In the genomic region with DNA sequence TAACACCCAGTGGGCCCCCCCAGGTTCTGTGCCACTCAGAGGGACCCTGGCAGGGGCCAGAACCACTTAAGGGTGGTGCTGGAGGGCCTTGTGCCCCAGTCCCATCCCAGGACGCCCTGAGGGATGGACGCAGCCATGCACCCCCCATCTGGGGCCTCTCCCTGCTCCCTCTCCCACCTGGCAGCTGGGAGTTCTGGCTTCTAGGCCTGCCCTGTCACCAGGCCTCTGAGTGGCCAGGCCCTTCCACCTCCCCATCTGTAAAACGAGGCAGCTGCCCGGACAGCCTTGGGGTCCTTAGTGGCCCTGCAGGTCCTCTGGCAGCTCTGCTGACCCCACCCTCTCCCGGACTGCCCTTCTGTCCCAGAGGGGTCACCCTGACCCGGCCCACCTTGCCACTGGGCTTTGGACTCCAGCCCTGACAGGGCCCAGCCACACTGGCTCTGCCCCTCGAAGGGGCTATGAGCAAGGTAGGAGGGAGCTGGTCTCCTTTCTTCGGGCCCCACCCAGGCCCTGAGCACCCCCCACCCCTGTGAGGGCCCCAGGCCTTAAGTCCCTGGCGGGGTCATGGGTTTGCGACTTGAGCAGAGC, we compare ENCODE assay signal across 13 cellular contexts. TPM values are rescaled to one million over a fixed set of nuclear protein-coding genes. Genes with fewer than 3 reads are reported as not detected.
DNase-seq lines count a peak whose midpoint lies in the region; ATAC-seq and TF ChIP-seq lines count a peak whose summit lies in the region.
"Had no signal": no experiment of that assay in that cellular context is flagged by ENCODE, and none has a peak within 500 bp of the region (broad histone marks: within the 10 kb centered on the region; RNA-seq: fewer than 3 reads in every experiment).

No MANE protein-coding gene starts in this region.

- H3K79me2 ChIP-seq in HCT116 (ENCODE audit: insufficient read depth, low read length), result peaks cover 38% of the 10 kb centered on the region
- peaks cover 3% of the 10 kb centered on the region for H3K79me2 ChIP-seq in trophoblast cell (ENCODE audit: control insufficient read depth, insufficient read depth, low read length, poor library complexity)

- H2BK120ac ChIP-seq in trophoblast cell (ENCODE audit: insufficient read depth, low read length, poor library complexity), result no peak overlapping the region

- TF ChIP-seq POLR2A in HCT116 (IDR thresholded peaks at IDR 0.05; ENCODE audit: borderline replicate concordance, extremely low read depth, insufficient read depth, insufficient read length), result no peak

- H3K14ac ChIP-seq in trophoblast cell (ENCODE audit: low read length), result no peak overlapping the region

- no peak overlapping the region for H2AK5ac ChIP-seq in trophoblast cell (ENCODE audit: low read length)

- RAD21 ChIA-PET in HCT116 (lab: Charles Lee; ENCODE audit: low non-redundant PET in 1 of 2, low total read pairs in 2 of 2, uncharacterized antibody in 2 of 2, unreplicated experiment in 2 of 2), result no interaction called here

- no peak overlapping the region for H2BK12ac ChIP-seq in trophoblast cell (ENCODE audit: low read length)

- CTCF ChIA-PET in HCT116 (lab: Charles Lee), result no interaction called here

- H3K36me3 ChIP-seq in HCT116 (ENCODE audit: control insufficient read depth in 1 of 2, insufficient read depth in 2 of 2, low read length in 2 of 2) (peaks cover 7 to 24% of the 10 kb centered on the region in 2 experiments; a peak in 2 of 4 replicates), left ventricle myocardium inferior (peaks cover 45% of the 10 kb centered on the region), trophoblast cell (ENCODE audit: control insufficient read depth in 1 of 2, insufficient read depth in 2 of 2, low read length in 2 of 2) (peaks cover 61 to 69% of the 10 kb centered on the region in 2 experiments)

- DNase-seq in HCT116 (ENCODE audit: low read depth, low spot score) (no peak), left ventricle myocardium inferior (no peak), posterior vena cava (ENCODE audit: low spot score) (peak; percentile 69), anterior cingulate cortex (lab: John Stamatoyannopoulos, UW) (no peak), trophoblast cell (no peak), NCI-H526 (lab: John Stamatoyannopoulos, UW) (no peak)
- DNase-seq: activated naive CD8-positive, alpha-beta T cell treated with anti-CD3 and anti-CD28 coated beads, Interleukin-2, amount 10 ng/mL, durations not matched to agents 7 days and 5 days; AML-193; dorsolateral prefrontal cortex; erythroblast; NCI-H1436 treated with DMSO at 0.1 percent for 48 hours; stomach had no signal

- BruUV-seq in HCT116 (replicated peaks; lab: Mats Ljungman, UMichigan), result no TSS peak

- no peak for TF ChIP-seq CTCF in HCT116 (IDR thresholded peaks at IDR 0.05 in 2 of 3, conservative IDR thresholded peaks at IDR 0.05 in 1 of 3; ENCODE audit: borderline replicate concordance in 1 of 3, insufficient read depth in 1 of 3, low read depth in 2 of 3, low read length in 2 of 3)
- TF ChIP-seq CTCF in left ventricle myocardium inferior (IDR thresholded peaks at IDR 0.05; ENCODE audit: borderline replicate concordance), result no peak

- ATAC-seq in HCT116, result peak; percentile 33
- ATAC-seq: activated T-helper 17 cell treated with anti-CD3 and anti-CD28 coated beads, Interleukin-2, amount 50 U/mL, for 72 hours had no signal

- H4K8ac ChIP-seq in trophoblast cell (ENCODE audit: low read depth, low read length), result no peak overlapping the region

- TF ChIP-seq RAD21 in HCT116 (IDR thresholded peaks at IDR 0.05; ENCODE audit: low read depth), result no peak

- H4K20me1 ChIP-seq in HCT116 (ENCODE audit: insufficient read depth), result no peaks in the 10 kb centered on the region

- H3K9me3 ChIP-seq in HCT116 (ENCODE audit: control insufficient read depth in 1 of 2, insufficient read depth in 1 of 2, low read depth in 1 of 2, low read length in 2 of 2) (no peaks in the 10 kb centered on the region), left ventricle myocardium inferior (replicated peaks) (no peaks in the 10 kb centered on the region), trophoblast cell (ENCODE audit: insufficient read depth, low read depth, low read length) (peaks cover 2% of the 10 kb centered on the region)
- H3K9me3 ChIP-seq: stomach had no signal

- H3K4me3 ChIP-seq in HCT116 (replicated peaks in 1 of 2; ENCODE audit: low read depth in 1 of 2, low read length in 2 of 2) (no peak overlapping the region), left ventricle myocardium inferior (no peak overlapping the region), trophoblast cell (ENCODE audit: low read depth, low read length) (no peak overlapping the region)
- H3K4me3 ChIP-seq: dorsolateral prefrontal cortex, stomach had no signal

- 0 out of 2 replicates have a peak overlapping the region, but pooled peaks have one; percentile 32 for H3K27ac ChIP-seq in HCT116 (ENCODE audit: low read depth, low read length)
- H3K27ac ChIP-seq in left ventricle myocardium inferior (replicated peaks), result peak overlapping the region; percentile 64
- no peak overlapping the region for H3K27ac ChIP-seq in trophoblast cell (ENCODE audit: low read depth, low read length)

- H3K23ac ChIP-seq in trophoblast cell (ENCODE audit: low read length), result no peak overlapping the region

- no CpG with 5 or more reads among the region's 10 CpGs for WGBS in trophoblast cell (ENCODE audit: extremely low coverage, insufficient coverage, insufficient read length)

- H4K12ac ChIP-seq in trophoblast cell (ENCODE audit: low read depth, low read length), result no peak overlapping the region

- H2BK5ac ChIP-seq in trophoblast cell (ENCODE audit: low read depth, low read length, poor library complexity), result no peak overlapping the region

- H3K79me1 ChIP-seq in trophoblast cell (ENCODE audit: low read length), result no peaks in the 10 kb centered on the region

- H3K4me1 ChIP-seq in HCT116 (ENCODE audit: control insufficient read depth in 1 of 2, insufficient read depth in 2 of 2, low read length in 2 of 2) (no peaks in the 10 kb centered on the region), left ventricle myocardium inferior (peaks cover 40% of the 10 kb centered on the region), trophoblast cell (ENCODE audit: control insufficient read depth in 1 of 2, insufficient read depth in 2 of 2, low read length in 2 of 2) (no peaks in the 10 kb centered on the region)

- H3K4me2 ChIP-seq in HCT116 (ENCODE audit: low read length) (no peak overlapping the region), trophoblast cell (ENCODE audit: low read length) (no peak overlapping the region)

- intact Hi-C loops in HCT116 (cut with micrococcal nuclease), result no loop called here
- intact Hi-C loops in left ventricle myocardium inferior (cut with micrococcal nuclease), result no loop called here
- intact Hi-C loops in posterior vena cava (cut with DNase I), result no loop called here

- no peak overlapping the region for H3K18ac ChIP-seq in trophoblast cell (ENCODE audit: low read length)

- H3K4ac ChIP-seq in trophoblast cell (ENCODE audit: low read depth, low read length), result no peak overlapping the region

- H3K9ac ChIP-seq in HCT116 (ENCODE audit: low read length) (no peak overlapping the region), trophoblast cell (ENCODE audit: low read length) (no peak overlapping the region)

- H3K9me2 ChIP-seq in HCT116 (ENCODE audit: insufficient read depth), result no peaks in the 10 kb centered on the region

- no peak overlapping the region for H2AFZ ChIP-seq in HCT116 (ENCODE audit: low read depth, low read length, poor library complexity, severe bottlenecking)
- H2AFZ ChIP-seq in trophoblast cell (ENCODE audit: insufficient read depth, low read length, poor library complexity), result no peak overlapping the region

- H4K91ac ChIP-seq in trophoblast cell (ENCODE audit: low read depth, low read length), result no peak overlapping the region

- POLR2A ChIA-PET in HCT116 (lab: Charles Lee), result no interaction called here

- H3K27me3 ChIP-seq in HCT116 (ENCODE audit: insufficient read depth, low read length), result no peaks in the 10 kb centered on the region
- H3K27me3 ChIP-seq in left ventricle myocardium inferior (ENCODE audit: low read depth), result no peaks in the 10 kb centered on the region
- H3K27me3 ChIP-seq in trophoblast cell (ENCODE audit: insufficient read depth, low read length), result no peaks in the 10 kb centered on the region
- H3K27me3 ChIP-seq: dorsolateral prefrontal cortex, stomach had no signal

TF ChIP-seq in HCT116, 20 proteins besides CTCF, POLR2A, EP300 and RAD21:
- TF ChIP-seq POLR2AphosphoS5 (IDR thresholded peaks at IDR 0.05; ENCODE audit: low read depth, low read length) (peak; percentile 50), SIN3A (IDR thresholded peaks at IDR 0.05; ENCODE audit: low read depth) (no peak)
TF ChIP-seq in HCT116: peak in this region for 1.

RNA-seq across cellular contexts. Expression of a gene that starts 12.3 kb away (rescaled TPM):
- total RNA-seq in HCT116 (2021; ENCODE audit: unreplicated experiment) (102 TPM), left ventricle myocardium inferior (67.3 TPM), posterior vena cava (10 to 100 TPM; 25.3 to 28.8 TPM)
- 98.6 and 111 TPM in 2 replicates for polyA plus RNA-seq in HCT116 (2012)
- 40.6 and 45.5 TPM in 2 replicates for polyA plus RNA-seq in trophoblast cell (2013)

RNA-seq across cellular contexts. Expression of a gene that starts 22.9 kb away (rescaled TPM):
- total RNA-seq in HCT116 (2021; ENCODE audit: unreplicated experiment) (18.2 TPM), left ventricle myocardium inferior (17.2 TPM), posterior vena cava (10 to 100 TPM; 35.6 to 49.0 TPM)
- 15.5 and 15.6 TPM in 2 replicates for polyA plus RNA-seq in HCT116 (2012)
- 22.5 and 23.2 TPM in 2 replicates for polyA plus RNA-seq in trophoblast cell (2013)

RNA-seq across cellular contexts. Expression of a gene that starts 32.8 kb away (rescaled TPM):
- total RNA-seq in HCT116 (2021; ENCODE audit: unreplicated experiment), result 6.3 TPM
- polyA plus RNA-seq in HCT116 (2012), result 6.7 and 7.4 TPM in 2 replicates
- 5.5 TPM for total RNA-seq in left ventricle myocardium inferior
- 10 to 100 TPM; 67.1 to 89.3 TPM for total RNA-seq in posterior vena cava
- 17.6 and 18.2 TPM in 2 replicates for polyA plus RNA-seq in trophoblast cell (2013)
